ENCODE assay signal across 9 cellular contexts in genomic region chr17:4249452-4250029, GRCh38. TPM values are rescaled to one million over a fixed set of nuclear protein-coding genes. Genes with fewer than 3 reads are reported as not detected.
DNase-seq lines count a peak whose midpoint lies in the region; ATAC-seq, FAIRE-seq and TF ChIP-seq lines count a peak whose summit lies in the region.
"Had no signal": no experiment of that assay in that cellular context is flagged by ENCODE, and none has a peak within 500 bp of the region (broad histone marks: within the 10 kb centered on the region; RNA-seq: fewer than 3 reads in every experiment).

No MANE protein-coding gene starts in this region.

- TF ChIP-seq CTCF in DND-41 (IDR thresholded peaks at IDR 0.05; ENCODE audit: borderline replicate concordance, extremely low read depth, low read length, poor library complexity, severe bottlenecking) = peak; percentile 55
- TF ChIP-seq CTCF in IMR-90 (conservative IDR thresholded peaks at IDR 0.05; ENCODE audit: low read depth, low read length) = peak; percentile 49
- TF ChIP-seq CTCF in foreskin keratinocyte (conservative IDR thresholded peaks at IDR 0.05) = peak; percentile 70

- H3K4me2 ChIP-seq in DND-41 (ENCODE audit: insufficient read depth, low read length) (no peak overlapping the region), IMR-90 (ENCODE audit: low read depth, low read length) (no peak overlapping the region)

- no peak overlapping the region for H2BK120ac ChIP-seq in IMR-90 (ENCODE audit: low read depth, low read length)

- no peak overlapping the region for H2AFZ ChIP-seq in DND-41 (ENCODE audit: low read depth, low read length)
- no peak overlapping the region for H2AFZ ChIP-seq in IMR-90 (replicated peaks; ENCODE audit: low read length, poor library complexity)

- H3K56ac ChIP-seq in IMR-90 (ENCODE audit: extremely low read depth, insufficient read depth, low read length) = no peak overlapping the region

- dilution Hi-C loops in IMR-90 (cut with HindIII; ENCODE audit: low sequenced_read_pairs, unreplicated experiment) = no loop called here

- no peak overlapping the region for H2BK15ac ChIP-seq in IMR-90 (ENCODE audit: low read depth, low read length)

- POLR2A ChIA-PET in IMR-90 (lab: Charles Lee; ENCODE audit: unreplicated experiment) = no interaction called here

- H4K20me1 ChIP-seq in DND-41 (ENCODE audit: insufficient read depth, low read length) (peaks cover 77% of the 10 kb centered on the region), IMR-90 (ENCODE audit: insufficient read depth, low read length) (peaks cover 83% of the 10 kb centered on the region)

- H3K9me1 ChIP-seq in IMR-90 (ENCODE audit: insufficient read depth, low read length) = peaks cover 24% of the 10 kb centered on the region

- H4K91ac ChIP-seq in IMR-90 (ENCODE audit: insufficient read depth, low read depth, low read length) = no peak overlapping the region

- no peak overlapping the region for H3K9ac ChIP-seq in DND-41 (ENCODE audit: low read depth, low read length)
- H3K9ac ChIP-seq in IMR-90 (ENCODE audit: low read depth, low read length) = no peak overlapping the region

- H3K9me3 ChIP-seq in DND-41 (ENCODE audit: insufficient read depth, low read length, severe bottlenecking) (no peaks in the 10 kb centered on the region), IMR-90 (ENCODE audit: control insufficient read depth, insufficient read depth, low read length) (peaks cover 2% of the 10 kb centered on the region)

- peaks cover 98% of the 10 kb centered on the region for H3K79me2 ChIP-seq in DND-41 (ENCODE audit: insufficient read depth, low read length)

- BruUV-seq in IMR-90 (replicated peaks; lab: Mats Ljungman, UMichigan) = no TSS peak

- H3K27ac ChIP-seq in DND-41 (ENCODE audit: low read length) (peak overlapping the region; percentile 40; the same call in 1 of the 2 replicates), IMR-90 (ENCODE audit: insufficient read depth, low read length) (no peak overlapping the region), foreskin keratinocyte (peak overlapping the region; percentile 44)
- H3K27ac ChIP-seq: SK-N-MC had no signal

- no peak overlapping the region for H2AK5ac ChIP-seq in IMR-90 (ENCODE audit: low read depth, low read length)

- no peak overlapping the region for H4K8ac ChIP-seq in IMR-90 (ENCODE audit: low read depth in 2 of 2, low read length in 2 of 2)

- peak; percentile 39; the same call in 1 of the 2 replicates for TF ChIP-seq RAD21 in IMR-90 (IDR thresholded peaks at IDR 0.05; ENCODE audit: low read length)

- no peak overlapping the region for H2BK20ac ChIP-seq in IMR-90 (ENCODE audit: low read depth, low read length)

- CTCF ChIA-PET in IMR-90 (lab: Yijun Ruan, JAX) = interaction anchor here (0.7 to 2.4 kb wide), 6 partner anchors 10 to 158 kb away, joined by 3 to 8 read pairs (median 4); no protein-coding TSS in a partner anchor

- H3K18ac ChIP-seq in IMR-90 (ENCODE audit: low read depth, low read length) = no peak overlapping the region

- 100% methylated on average over 2 of the region's 4 CpGs; no CpG with 5 or more reads in 1 of the 2 experiments for WGBS in IMR-90 (ENCODE audit: extremely low coverage in 2 of 2, insufficient read length in 1 of 2), 2 experiments

- intact Hi-C loops in IMR-90 (cut with micrococcal nuclease) = no loop called here

- H3K4me3 ChIP-seq in DND-41 (ENCODE audit: low read depth in 1 of 2, low read length in 2 of 2) = no peak overlapping the region
- no peak overlapping the region for H3K4me3 ChIP-seq in IMR-90 (ENCODE audit: insufficient read depth, low read depth, low read length)
- H3K4me3 ChIP-seq: SK-N-MC had no signal

- H3K27me3 ChIP-seq in DND-41 (ENCODE audit: insufficient read depth, low read length, poor library complexity) (no peaks in the 10 kb centered on the region), IMR-90 (ENCODE audit: control insufficient read depth, insufficient read depth, low read length) (no peaks in the 10 kb centered on the region), foreskin keratinocyte (no peaks in the 10 kb centered on the region)

- H3K4me1 ChIP-seq in DND-41 (ENCODE audit: insufficient read depth, low read length) = no peaks in the 10 kb centered on the region
- H3K4me1 ChIP-seq in IMR-90 (ENCODE audit: control insufficient read depth, insufficient read depth, low read length) = peaks cover 8% of the 10 kb centered on the region
- peaks cover 20% of the 10 kb centered on the region for H3K4me1 ChIP-seq in foreskin keratinocyte

- DNase-seq in DND-41 = no peak
- peak; percentile 38 for DNase-seq in IMR-90
- DNase-seq in foreskin keratinocyte = no peak
- DNase-seq in urothelium cell line (ENCODE audit: low spot score) = peak; percentile 17
- DNase-seq in activated CD8-positive, alpha-beta memory T cell treated with anti-CD3 and anti-CD28 coated beads, Interleukin-2, amount 50 U/mL, for 48 hours = no peak
- DNase-seq in activated CD4-positive, alpha-beta T cell treated with anti-CD3 and anti-CD28 coated beads, Interleukin-2, amount 50 U/mL, for 48 hours = no peak

- H4K5ac ChIP-seq in IMR-90 (ENCODE audit: low read depth, low read length) = no peak overlapping the region

- ATAC-seq in DND-41 (ENCODE audit: insufficient read depth, low read depth) (peak; percentile 53; the same call in 2 of the 3 replicates), IMR-90 (ENCODE audit: low read depth) (0 out of 2 replicates have a peak, but pooled peaks have one; percentile 48), foreskin keratinocyte (no peak), HG03457 (IDR thresholded peaks at IDR 0.05; ENCODE audit: unreplicated experiment) (no peak)

- no peak overlapping the region for H3K14ac ChIP-seq in IMR-90 (replicated peaks; ENCODE audit: low read depth, low read length)

- in situ Hi-C loops in IMR-90 (cut with MboI; ENCODE audit: low sequenced_read_pairs) = no loop called here

- H3K79me1 ChIP-seq in IMR-90 (ENCODE audit: low read depth in 1 of 2, low read length in 2 of 2) = peaks cover 56 to 88% of the 10 kb centered on the region in 2 experiments

- no peak overlapping the region for H3K4ac ChIP-seq in IMR-90 (ENCODE audit: low read depth, low read length)

- H3K36me3 ChIP-seq in DND-41 (ENCODE audit: insufficient read depth, low read length) (peaks cover 20% of the 10 kb centered on the region), IMR-90 (ENCODE audit: control insufficient read depth, insufficient read depth, low read length) (peaks cover 4% of the 10 kb centered on the region; the same call in 1 of the 2 replicates)

- no peak for TF ChIP-seq POLR2A in IMR-90 (IDR thresholded peaks at IDR 0.05; ENCODE audit: low read depth, low read length)

- FAIRE-seq in TTC549 (lab: Jason Lieb, UNC) = peak; percentile 66
- FAIRE-seq in urothelium cell line (lab: Jason Lieb, UNC) = no peak

- H3K23ac ChIP-seq in IMR-90 (ENCODE audit: low read depth, low read length) = peak overlapping the region; percentile 86; the same call in 1 of the 2 replicates

- H2AK9ac ChIP-seq in IMR-90 (replicated peaks; ENCODE audit: low read depth, low read length, poor library complexity) = no peak overlapping the region

- H2BK5ac ChIP-seq in IMR-90 (ENCODE audit: low read depth, low read length, poor library complexity, severe bottlenecking) = no peak overlapping the region

TF ChIP-seq in IMR-90, 13 proteins besides CTCF, POLR2A, EP300 and RAD21:
- TF ChIP-seq SMC3 (IDR thresholded peaks at IDR 0.05; ENCODE audit: low read depth, low read length) = peak; percentile 53
- TF ChIP-seq RFX5 (IDR thresholded peaks at IDR 0.05; ENCODE audit: low read depth, low read length) = no peak

RNA-seq across cellular contexts. Expression of gene ANKFY1, which starts 14.2 kb away (rescaled TPM):
- total RNA-seq in IMR-90 (2012; rRNA removed) = 43.9 and 48.9 TPM in 2 replicates
- 30.7 and 32.3 TPM in 2 replicates for polyA plus RNA-seq in IMR-90 (2012; rRNA removed)
- polyA plus RNA-seq in IMR-90 (2012; cell fraction: cytosol; rRNA removed) = 13.0 and 15.9 TPM in 2 replicates
- polyA plus RNA-seq in IMR-90 (2012; cell fraction: nucleus; rRNA removed; ENCODE audit: low replicate concordance) = 75.6 and 82.9 TPM in 2 replicates
- total RNA-seq in foreskin keratinocyte = 36.5 and 40.6 TPM in 2 replicates
- polyA plus RNA-seq in foreskin keratinocyte = 8.9 and 9.5 TPM in 2 replicates

Comparison
In these comparisons a context has a peak if more than half of its experiments do, and no peak if none do; other contexts are left out.
1. ATAC-seq: peak in DND-41 (single experiment) and IMR-90 (single experiment); none in foreskin keratinocyte (single experiment) and HG03457 (single experiment).
2. DNase-seq: peak in IMR-90 (single experiment) and urothelium cell line (single experiment); none in DND-41 (single experiment), foreskin keratinocyte (0 of 2), activated CD8-positive, alpha-beta memory T cell treated with anti-CD3 and anti-CD28 coated beads, Interleukin-2, amount 50 U/mL, for 48 hours (single experiment) and activated CD4-positive, alpha-beta T cell treated with anti-CD3 and anti-CD28 coated beads, Interleukin-2, amount 50 U/mL, for 48 hours (0 of 2).
3. Peak in every context shown above with its lines, with median percentiles within 50 percentile points of each other: CTCF ChIP-seq.